1 cellular context compared by ENCODE assay signal in the genomic region with DNA sequence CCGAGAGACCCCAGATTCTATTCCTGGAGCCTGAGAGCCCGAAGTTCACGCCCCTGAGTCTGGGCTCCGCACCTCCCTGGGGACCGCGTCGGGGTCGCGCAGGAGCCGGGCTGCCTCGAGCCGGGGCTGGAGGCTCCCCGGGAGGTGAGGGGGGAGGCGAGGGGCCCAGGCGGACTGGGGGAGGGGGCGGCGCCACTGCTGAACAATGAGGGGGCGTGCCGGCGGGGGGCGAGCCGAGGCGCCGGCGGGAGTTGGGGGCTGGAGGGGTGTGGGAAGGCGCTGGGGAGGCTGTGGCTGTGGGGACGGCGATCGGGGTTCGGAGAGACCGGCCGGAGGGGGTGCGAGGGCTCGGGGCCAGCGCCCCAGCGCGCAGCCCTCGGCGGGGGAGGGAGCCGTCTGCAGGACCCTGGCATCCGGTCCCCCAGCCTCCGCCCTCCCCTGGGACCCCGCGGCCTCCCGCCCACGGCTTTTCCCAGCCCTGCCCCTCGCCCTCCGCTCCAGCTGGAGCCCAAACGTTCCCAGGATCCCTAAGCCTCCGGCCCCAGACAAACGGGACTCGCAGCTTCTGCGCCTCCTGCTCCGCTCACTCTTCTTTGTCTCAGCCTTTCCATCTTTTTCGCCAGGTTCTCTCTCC.
TF ChIP-seq lines count a peak whose summit lies in the region.

No MANE protein-coding gene starts in this region.

TF ChIP-seq in HCT116, 20 proteins besides CTCF, POLR2A, EP300 and RAD21:
- TF ChIP-seq, protein P1, sequence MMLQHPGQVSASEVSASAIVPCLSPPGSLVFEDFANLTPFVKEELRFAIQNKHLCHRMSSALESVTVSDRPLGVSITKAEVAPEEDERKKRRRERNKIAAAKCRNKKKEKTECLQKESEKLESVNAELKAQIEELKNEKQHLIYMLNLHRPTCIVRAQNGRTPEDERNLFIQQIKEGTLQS (IDR thresholded peaks at IDR 0.05), result no peak
- TF ChIP-seq EZH2phosphoT487 (IDR thresholded peaks at IDR 0.05; ENCODE audit: borderline replicate concordance), result no peak
- TF ChIP-seq SP1 (IDR thresholded peaks at IDR 0.05; ENCODE audit: low read depth), result no peak
- TF ChIP-seq SIN3A (IDR thresholded peaks at IDR 0.05; ENCODE audit: low read depth), result no peak
- TF ChIP-seq YY1 (IDR thresholded peaks at IDR 0.05; ENCODE audit: extremely low read depth, insufficient replicate concordance, low read depth, low read length), result no peak
- TF ChIP-seq JUND (IDR thresholded peaks at IDR 0.05), result no peak
- TF ChIP-seq, protein P2, sequence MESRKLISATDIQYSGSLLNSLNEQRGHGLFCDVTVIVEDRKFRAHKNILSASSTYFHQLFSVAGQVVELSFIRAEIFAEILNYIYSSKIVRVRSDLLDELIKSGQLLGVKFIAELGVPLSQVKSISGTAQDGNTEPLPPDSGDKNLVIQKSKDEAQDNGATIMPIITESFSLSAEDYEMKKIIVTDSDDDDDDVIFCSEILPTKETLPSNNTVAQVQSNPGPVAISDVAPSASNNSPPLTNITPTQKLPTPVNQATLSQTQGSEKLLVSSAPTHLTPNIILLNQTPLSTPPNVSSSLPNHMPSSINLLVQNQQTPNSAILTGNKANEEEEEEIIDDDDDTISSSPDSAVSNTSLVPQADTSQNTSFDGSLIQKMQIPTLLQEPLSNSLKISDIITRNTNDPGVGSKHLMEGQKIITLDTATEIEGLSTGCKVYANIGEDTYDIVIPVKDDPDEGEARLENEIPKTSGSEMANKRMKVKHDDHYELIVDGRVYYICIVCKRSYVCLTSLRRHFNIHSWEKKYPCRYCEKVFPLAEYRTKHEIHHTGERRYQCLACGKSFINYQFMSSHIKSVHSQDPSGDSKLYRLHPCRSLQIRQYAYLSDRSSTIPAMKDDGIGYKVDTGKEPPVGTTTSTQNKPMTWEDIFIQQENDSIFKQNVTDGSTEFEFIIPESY (IDR thresholded peaks at IDR 0.05; ENCODE audit: extremely low read depth, insufficient replicate concordance, low read length), result no peak
- TF ChIP-seq CEBPB (IDR thresholded peaks at IDR 0.05; ENCODE audit: low read depth), result no peak
- TF ChIP-seq FOSL1 (IDR thresholded peaks at IDR 0.05; ENCODE audit: low read depth), result no peak
- no peak for TF ChIP-seq SRF (IDR thresholded peaks at IDR 0.05; ENCODE audit: low read depth)
- TF ChIP-seq, protein P3, sequence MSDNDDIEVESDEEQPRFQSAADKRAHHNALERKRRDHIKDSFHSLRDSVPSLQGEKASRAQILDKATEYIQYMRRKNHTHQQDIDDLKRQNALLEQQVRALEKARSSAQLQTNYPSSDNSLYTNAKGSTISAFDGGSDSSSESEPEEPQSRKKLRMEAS (IDR thresholded peaks at IDR 0.05), result no peak
- no peak for TF ChIP-seq ELF1 (IDR thresholded peaks at IDR 0.05; ENCODE audit: borderline replicate concordance, low read depth)
- TF ChIP-seq EZH2 (IDR thresholded peaks at IDR 0.05), result no peak
- no peak for TF ChIP-seq TCF7L2 (IDR thresholded peaks at IDR 0.05; ENCODE audit: borderline replicate concordance, extremely low read depth, insufficient read depth, insufficient read length)
- no peak for TF ChIP-seq REST (IDR thresholded peaks at IDR 0.05; ENCODE audit: low read depth)
- no peak for TF ChIP-seq EGR1 (IDR thresholded peaks at IDR 0.05; ENCODE audit: low read depth)
